2 cellular contexts compared by ENCODE assay signal in genomic region chr17:70608193-70608592, GRCh38.
TF ChIP-seq lines count a peak whose summit lies in the region.

No MANE protein-coding gene starts in this region.

TF ChIP-seq in GM23338, 12 proteins besides CTCF, POLR2A, EP300 and RAD21:
- TF ChIP-seq ZNF331 (CRISPR knock-in tag; IDR thresholded peaks at IDR 0.05; ENCODE audit: low read depth), result no peak
- TF ChIP-seq CREB1 (CRISPR knock-in tag; IDR thresholded peaks at IDR 0.05; ENCODE audit: low read depth), result no peak
- TF ChIP-seq EZH2phosphoT487 (IDR thresholded peaks at IDR 0.05; ENCODE audit: unreplicated experiment), result no peak
- TF ChIP-seq REST (IDR thresholded peaks at IDR 0.05; ENCODE audit: unreplicated experiment), result no peak
- TF ChIP-seq STAT1 (IDR thresholded peaks at IDR 0.05; ENCODE audit: unreplicated experiment), result no peak
- TF ChIP-seq EZH2 (IDR thresholded peaks at IDR 0.05; ENCODE audit: low read depth, unreplicated experiment), result no peak
- TF ChIP-seq JUNB (IDR thresholded peaks at IDR 0.05; ENCODE audit: unreplicated experiment), result no peak
- no peak for TF ChIP-seq POLR2AphosphoS5 (IDR thresholded peaks at IDR 0.05; ENCODE audit: low read depth)
- TF ChIP-seq NANOG (IDR thresholded peaks at IDR 0.05; ENCODE audit: borderline replicate concordance), result no peak
- no peak for TF ChIP-seq ZNF114 (CRISPR knock-in tag; IDR thresholded peaks at IDR 0.05)
- no peak for TF ChIP-seq ZNF462 (CRISPR knock-in tag; IDR thresholded peaks at IDR 0.05)
- no peak for TF ChIP-seq ETS1 (IDR thresholded peaks at IDR 0.05)

TF ChIP-seq in H1, 55 proteins besides CTCF, POLR2A, EP300 and RAD21:
- TF ChIP-seq RXRA (IDR thresholded peaks at IDR 0.05; ENCODE audit: insufficient read depth, low read depth, low read length) (no peak), CREB1 (IDR thresholded peaks at IDR 0.05) (no peak), TBP (IDR thresholded peaks at IDR 0.05; ENCODE audit: low read depth, low read length) (no peak), E2F6 (IDR thresholded peaks at IDR 0.05) (no peak), ATF2 (IDR thresholded peaks at IDR 0.05; ENCODE audit: low read length) (no peak), NRF1 (IDR thresholded peaks at IDR 0.05; ENCODE audit: low read depth, low read length) (no peak), YY1 (IDR thresholded peaks at IDR 0.05; ENCODE audit: low read depth, low read length) (no peak), CBX8 (IDR thresholded peaks at IDR 0.05; ENCODE audit: borderline replicate concordance, low read depth, low read length) (no peak), MAX (IDR thresholded peaks at IDR 0.05) (no peak)
